11 cellular contexts compared by ENCODE assay signal in genomic region chr12:2358986-2359658, GRCh38.
DNase-seq lines count a peak whose midpoint lies in the region; ATAC-seq and TF ChIP-seq lines count a peak whose summit lies in the region.
"Had no signal": no experiment of that assay in that cellular context is flagged by ENCODE, and none has a peak within 500 bp of the region (broad histone marks: within the 10 kb centered on the region; RNA-seq: fewer than 3 reads in every experiment).

No MANE protein-coding gene starts in this region.

- H3K4me3 ChIP-seq in BLaER1: no peak overlapping the region
- H3K4me3 ChIP-seq in Loucy (ENCODE audit: low read length, poor library complexity, severe bottlenecking): no peak overlapping the region
- H3K4me3 ChIP-seq in choroid plexus epithelial cell (ENCODE audit: low read depth, low read length): no peak overlapping the region
- H3K4me3 ChIP-seq: K562 had no signal

- H3K36me3 ChIP-seq in BLaER1 (no peaks in the 10 kb centered on the region), Loucy (ENCODE audit: insufficient read depth, low read length) (no peaks in the 10 kb centered on the region)

- H3K27ac Mint-ChIP-seq in nephron: peak overlapping the region; percentile 5 to 74 (median 66)

- H3K4me2 ChIP-seq in BLaER1 (peak overlapping the region; percentile 62), Loucy (ENCODE audit: low read depth, low read length, poor library complexity, severe bottlenecking) (no peak overlapping the region)

- no peak overlapping the region for H2AFZ ChIP-seq in Loucy (ENCODE audit: low read length)

- no peaks in the 10 kb centered on the region for H3K9me2 ChIP-seq in Loucy (replicated peaks; ENCODE audit: low read depth, low read length)

- ATAC-seq in HG02759 (IDR thresholded peaks at IDR 0.05; ENCODE audit: unreplicated experiment): no peak
- no peak for ATAC-seq in HG02623 (IDR thresholded peaks at IDR 0.05; ENCODE audit: unreplicated experiment)
- ATAC-seq: K562 had no signal

- no peaks in the 10 kb centered on the region for H3K9me3 Mint-ChIP-seq in nephron

- intact Hi-C loops in posterior vena cava (cut with DNase I): no loop called here

- H3K4me3 Mint-ChIP-seq in nephron: peak overlapping the region in 1 of 3 experiments; percentile 3

- H3K36me3 Mint-ChIP-seq in nephron (ENCODE audit: low read depth): no peaks in the 10 kb centered on the region

- H4K20me1 ChIP-seq in BLaER1 (no peaks in the 10 kb centered on the region), Loucy (ENCODE audit: insufficient read depth, low read length, poor library complexity, severe bottlenecking) (no peaks in the 10 kb centered on the region)

- peaks cover 5% of the 10 kb centered on the region for H3K27me3 Mint-ChIP-seq in nephron (ENCODE audit: low read depth)

- peaks cover 43% of the 10 kb centered on the region for H3K4me1 Mint-ChIP-seq in nephron

- no peaks in the 10 kb centered on the region for H3F3A ChIP-seq in Loucy (ENCODE audit: low read depth)

- 0 out of 2 replicates have a peak overlapping the region, but pooled peaks have one; percentile 32 for H3K27ac ChIP-seq in BLaER1

- H3K9ac ChIP-seq in BLaER1 (no peak overlapping the region), Loucy (ENCODE audit: low read depth, low read length, poor library complexity, severe bottlenecking) (no peak overlapping the region)

- H3K27me3 ChIP-seq in BLaER1 (no peaks in the 10 kb centered on the region), Loucy (ENCODE audit: insufficient read depth, low read length, poor library complexity, severe bottlenecking) (no peaks in the 10 kb centered on the region)

- peak; percentile 28; the same call in 1 of the 2 replicates for TF ChIP-seq CTCF in Loucy (conservative IDR thresholded peaks at IDR 0.05; ENCODE audit: low read length)
- TF ChIP-seq CTCF in choroid plexus epithelial cell (conservative IDR thresholded peaks at IDR 0.05; ENCODE audit: low read depth, low read length): no peak
- TF ChIP-seq CTCF in nephron (IDR thresholded peaks at IDR 0.05; ENCODE audit: unreplicated experiment in 3 of 3): peak in 1 of 3 experiments; percentile 20

- peak; percentile 28 for DNase-seq in choroid plexus epithelial cell (ENCODE audit: low read depth)
- no peak for DNase-seq in posterior vena cava (ENCODE audit: low spot score)
- DNase-seq in NCI-H2171 (lab: John Stamatoyannopoulos, UW): no peak
- DNase-seq: effector CD4-positive, alpha-beta T cell; kidney had no signal

- peaks cover 56% of the 10 kb centered on the region for H3K4me1 ChIP-seq in BLaER1
- H3K4me1 ChIP-seq in Loucy (ENCODE audit: insufficient read depth, low read length, poor library complexity, severe bottlenecking): no peaks in the 10 kb centered on the region

- H3K79me2 ChIP-seq in Loucy (ENCODE audit: insufficient read depth, low read length): no peaks in the 10 kb centered on the region

- H3K9me3 ChIP-seq in BLaER1 (no peaks in the 10 kb centered on the region), Loucy (ENCODE audit: insufficient read depth, low read depth, low read length) (no peaks in the 10 kb centered on the region)
